20 cellular contexts compared by ENCODE assay signal in the genomic region with DNA sequence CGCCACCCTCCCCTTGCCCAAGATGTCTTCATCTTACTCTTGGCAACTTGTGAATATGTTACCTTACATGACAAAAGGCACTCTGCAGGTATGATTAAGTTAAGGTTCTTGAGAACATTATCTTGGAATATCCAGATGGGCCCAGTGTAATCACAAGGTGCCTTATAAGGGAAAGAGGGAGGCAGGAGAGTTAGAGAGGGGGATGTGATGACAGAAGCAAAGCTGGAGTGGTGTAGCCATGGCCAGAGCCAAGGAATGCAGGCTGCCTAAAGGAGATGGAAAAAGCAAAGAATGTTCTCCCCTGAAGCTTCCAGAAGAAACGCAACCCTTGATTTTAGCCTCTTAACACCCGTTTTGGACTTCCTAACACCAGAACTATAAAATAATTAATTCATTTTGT.
"Had no signal": no experiment of that assay in that cellular context is flagged by ENCODE, and none has a peak within 500 bp of the region (broad histone marks: within the 10 kb centered on the region; RNA-seq: fewer than 3 reads in every experiment).

No MANE protein-coding gene starts in this region.

- ATAC-seq: foreskin keratinocyte, gastroesophageal sphincter, heart left ventricle, left cardiac atrium, left lung, left ventricle myocardium superior, lower lobe of right lung had no signal

- H3K4me3 ChIP-seq: colonic mucosa, esophagus muscularis mucosa, gastroesophageal sphincter, heart left ventricle, hepatocyte, left lung, lower lobe of right lung had no signal

- H3K4me2 ChIP-seq: hepatocyte had no signal

- FAIRE-seq: endothelial cell of umbilical vein, frontal cortex, islet of Langerhans, keratinocyte had no signal

- H3K79me2 ChIP-seq: hepatocyte had no signal

- H3K4me1 ChIP-seq: colonic mucosa, esophagus muscularis mucosa, gastroesophageal sphincter, heart left ventricle, left lung, lower lobe of right lung had no signal

- H3K4me3 Mint-ChIP-seq: dendritic cell treated with granulocyte-macrophage colony-stimulating factor and Interleukin-4, amounts not matched to agents 40 ng/mL and 50 ng/mL, for 4 days had no signal

- DNase-seq: colonic mucosa; cortex of kidney; effector memory CD4-positive, alpha-beta T cell; foreskin keratinocyte; heart left ventricle; hypothalamus; left cardiac atrium; left lung; left ventricle myocardium superior; lower lobe of right lung; mesenchymal stem cell; midbrain had no signal

- H3K27ac Mint-ChIP-seq: dendritic cell treated with granulocyte-macrophage colony-stimulating factor and Interleukin-4, amounts not matched to agents 40 ng/mL and 50 ng/mL, for 4 days had no signal

- H3K27ac ChIP-seq: colonic mucosa, esophagus muscularis mucosa, foreskin keratinocyte, gastroesophageal sphincter, heart left ventricle, hepatocyte, left lung, lower lobe of right lung had no signal

- H3K27me3 ChIP-seq: colonic mucosa, esophagus muscularis mucosa, foreskin keratinocyte, gastroesophageal sphincter, heart left ventricle, hepatocyte, left lung had no signal

- H3K9me3 ChIP-seq: colonic mucosa, lower lobe of right lung had no signal

- H2AFZ ChIP-seq: hepatocyte had no signal

- H3K27me3 Mint-ChIP-seq: dendritic cell treated with granulocyte-macrophage colony-stimulating factor and Interleukin-4, amounts not matched to agents 40 ng/mL and 50 ng/mL, for 4 days had no signal

- H3K36me3 ChIP-seq: colonic mucosa, esophagus muscularis mucosa, gastroesophageal sphincter, heart left ventricle, left lung, lower lobe of right lung had no signal
